In genomic region chr5:587403-587802, GRCh38 we compare ENCODE assay signal across 26 cellular contexts.
"Had no signal": no experiment of that assay in that cellular context is flagged by ENCODE, and none has a peak within 500 bp of the region (broad histone marks: within the 10 kb centered on the region; RNA-seq: fewer than 3 reads in every experiment).

No MANE protein-coding gene starts in this region.

- H3K27me3 ChIP-seq: right atrium auricular region had no signal

- FAIRE-seq: kidney had no signal

- H3K27ac Mint-ChIP-seq: activated naive CD4-positive, alpha-beta T cell treated with anti-CD3 and anti-CD28 coated beads, Interleukin-2, amount 50 U/mL, for 72 hours; activated T-cell treated with anti-CD3 and anti-CD28 coated beads, Interleukin-2, amount 50 U/mL, for 72 hours; endodermal cell; T-helper 2 cell treated with Interferon-gamma antibody and Interleukin-4, amounts not matched to agents 5 μg/mL and 100 μg/mL, for 36 hours had no signal

- ATAC-seq: activated naive CD4-positive, alpha-beta T cell treated with anti-CD3 and anti-CD28 coated beads, Interleukin-2, amount 50 U/mL, for 72 hours; activated T-cell treated with anti-CD3 and anti-CD28 coated beads, Interleukin-2, amount 50 U/mL, for 72 hours; esophagus mucosa; heart left ventricle; left colon; naive thymus-derived CD8-positive, alpha-beta T cell; stimulated activated naive CD8-positive, alpha-beta T cell treated with anti-CD3 and anti-CD28 coated beads, Interleukin-15, Interleukin-2, amounts not matched to agents 100 U/mL and 50 U/mL, for 24 hours had no signal

- H3K79me2 ChIP-seq: parathyroid adenoma had no signal

- H3K36me3 ChIP-seq: heart left ventricle, right atrium auricular region, spleen, thoracic aorta had no signal

- H3K27ac ChIP-seq: heart left ventricle, parathyroid adenoma, right atrium auricular region, spleen, thoracic aorta had no signal

- H3K36me3 Mint-ChIP-seq: immature natural killer cell; naive thymus-derived CD8-positive, alpha-beta T cell had no signal

- H3K9ac ChIP-seq: parathyroid adenoma had no signal

- DNase-seq: activated CD4-positive, alpha-beta T cell treated with anti-CD3 and anti-CD28 coated beads for 4 hours; activated CD4-positive, alpha-beta T cell treated with anti-CD3 and anti-CD28 coated beads, Interleukin-2, amount 50 U/mL, for 4 hours; activated CD4-positive, CD25-positive, alpha-beta regulatory T cell; activated naive CD4-positive, alpha-beta T cell; activated T-cell treated with anti-CD3 and anti-CD28 coated beads for 4 hours; activated T-cell treated with anti-CD3 and anti-CD28 coated beads, Interleukin-2, amount 50 U/mL, for 72 hours; endodermal cell; foreskin fibroblast; heart left ventricle; hypothalamus; immature natural killer cell; kidney; left colon; midbrain; naive thymus-derived CD8-positive, alpha-beta T cell; spleen; stimulated activated CD4-positive, alpha-beta T cell treated with anti-CD3 and anti-CD28 coated beads, Interleukin-4, amount 100 ng/mL, for 1 hour; stimulated activated naive CD8-positive, alpha-beta T cell treated with anti-CD3 and anti-CD28 coated beads, Interleukin-15, Interleukin-2, amounts not matched to agents 100 U/mL and 50 U/mL, for 24 hours; T-helper 1 cell; trophoblast cell had no signal

- H3K9me3 Mint-ChIP-seq: endodermal cell, immature natural killer cell had no signal

- H3K4me1 ChIP-seq: heart left ventricle, parathyroid adenoma, right atrium auricular region, spleen had no signal

- H3K9me3 ChIP-seq: heart left ventricle, right atrium auricular region, thoracic aorta had no signal

- H3K4me3 Mint-ChIP-seq: activated T-cell treated with anti-CD3 and anti-CD28 coated beads, Interleukin-2, amount 50 U/mL, for 72 hours; endodermal cell; immature natural killer cell; naive thymus-derived CD8-positive, alpha-beta T cell; T-helper 2 cell treated with Interferon-gamma antibody and Interleukin-4, amounts not matched to agents 5 μg/mL and 100 μg/mL, for 36 hours had no signal

- H3K4me3 ChIP-seq: heart left ventricle, right atrium auricular region, spleen, thoracic aorta had no signal

- H2AFZ ChIP-seq: parathyroid adenoma had no signal
